ENCODE assay signal across 24 cellular contexts in the genomic region with DNA sequence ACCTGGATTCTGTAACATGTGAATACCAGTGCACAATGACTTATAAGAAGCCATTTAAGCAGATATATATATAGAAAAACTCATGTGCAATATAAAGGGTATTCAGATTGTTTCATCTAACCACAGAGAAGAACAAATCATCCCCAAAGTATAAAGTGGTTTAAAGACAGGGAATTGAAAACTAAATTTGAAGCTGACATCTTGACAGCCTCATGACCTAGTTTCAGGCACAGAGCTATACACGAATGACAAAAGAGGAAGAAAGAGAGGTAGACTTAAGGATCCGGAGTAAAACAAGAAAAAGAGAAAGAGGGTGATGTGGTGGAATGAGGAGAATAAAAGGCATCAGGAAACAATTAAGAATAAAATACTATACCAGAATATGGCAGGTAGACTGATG.
"Had no signal": no experiment of that assay in that cellular context is flagged by ENCODE, and none has a peak within 500 bp of the region (broad histone marks: within the 10 kb centered on the region; RNA-seq: fewer than 3 reads in every experiment).

No MANE protein-coding gene starts in this region.

- H3K27me3 ChIP-seq: neutrophil, pancreas, right lobe of liver, stomach, thyroid gland, vagina had no signal

- H3K4me1 Mint-ChIP-seq: immature natural killer cell had no signal

- DNase-seq: cortex of kidney; effector memory CD8-positive, alpha-beta T cell; erythroblast; hypothalamus; immature natural killer cell; natural killer cell; pancreas; right lobe of liver; small intestine; stimulated activated CD4-positive, alpha-beta T cell treated with anti-CD3 and anti-CD28 coated beads, Interleukin-15, amount 100 ng/mL, for 24 hours; stimulated activated CD4-positive, alpha-beta T cell treated with anti-CD3 and anti-CD28 coated beads, Interleukin-2, amount 100 ng/mL, for 48 hours; stimulated activated naive CD4-positive, alpha-beta T cell treated with Interleukin-2 at 50 U/mL for 16 hours; stomach; thyroid gland; trophoblast cell had no signal

- H3K27ac ChIP-seq: neutrophil, pancreas, right lobe of liver, stomach, thyroid gland, vagina had no signal

- ATAC-seq: effector memory CD8-positive, alpha-beta T cell; left lobe of liver; natural killer cell; pancreas; right lobe of liver had no signal

- H3K36me3 Mint-ChIP-seq: immature natural killer cell, memory B cell, natural killer cell had no signal

- H3K9me3 Mint-ChIP-seq: effector memory CD8-positive, alpha-beta T cell; immature natural killer cell; memory B cell; natural killer cell had no signal

- H3K4me3 ChIP-seq: lung, pancreas, right lobe of liver, stomach, thyroid gland, vagina had no signal

- FAIRE-seq: endometrium, frontal cortex, keratinocyte, pancreas, small intestine had no signal

- H3K9me3 ChIP-seq: neutrophil, pancreas, right lobe of liver, stomach, thyroid gland, vagina had no signal

- H3K36me3 ChIP-seq: neutrophil, pancreas, right lobe of liver, stomach, thyroid gland, vagina had no signal

- H3K27ac Mint-ChIP-seq: effector memory CD8-positive, alpha-beta T cell; immature natural killer cell; memory B cell; natural killer cell had no signal

- H3K4me3 Mint-ChIP-seq: effector memory CD8-positive, alpha-beta T cell; immature natural killer cell; memory B cell; natural killer cell; neural crest cell had no signal

- H3K4me1 ChIP-seq: pancreas, right lobe of liver, stomach, thyroid gland, vagina had no signal
